ENCODE assay signal across 16 cellular contexts in the genomic region with DNA sequence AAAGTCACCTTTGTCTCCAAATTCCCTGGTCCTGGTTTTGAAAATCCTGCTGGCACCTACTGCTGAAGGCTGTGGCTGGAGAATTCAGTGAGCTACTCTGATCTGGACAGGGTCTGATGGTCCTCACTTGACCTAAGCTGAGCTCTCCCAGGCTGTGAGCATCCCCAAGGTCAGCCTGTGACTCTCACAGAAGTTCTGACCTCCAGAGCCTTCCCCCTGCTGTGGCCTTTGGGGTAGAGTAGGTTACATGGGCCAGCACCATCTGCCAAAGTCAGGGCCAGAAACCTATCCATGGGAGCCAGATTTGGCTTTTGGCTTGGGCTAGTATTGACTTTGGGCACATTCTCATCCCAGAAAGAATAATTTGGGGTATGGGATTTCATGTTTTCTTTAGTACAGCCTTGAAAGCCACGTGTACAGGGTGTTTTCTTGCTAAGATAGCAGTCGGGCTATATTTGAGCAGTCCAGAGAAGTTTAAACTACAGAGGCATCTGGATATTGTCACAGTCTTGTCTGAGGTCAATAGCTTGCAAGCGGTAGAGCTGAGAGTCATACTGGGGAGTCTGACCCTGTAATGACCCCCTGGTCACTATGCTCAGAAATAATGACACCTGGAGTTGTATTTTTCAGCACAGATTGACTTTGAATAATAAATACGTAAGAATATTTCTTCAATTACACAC. TPM values are rescaled to one million over a fixed set of nuclear protein-coding genes. Genes with fewer than 3 reads are reported as not detected.
A peak's percentile ranks its signal among the peaks of the same experiment; 100 is the strongest.
DNase-seq lines count a peak whose midpoint lies in the region; ATAC-seq, FAIRE-seq and TF ChIP-seq lines count a peak whose summit lies in the region.
"Had no signal": no experiment of that assay in that cellular context is flagged by ENCODE, and none has a peak within 500 bp of the region (broad histone marks: within the 10 kb centered on the region; RNA-seq: fewer than 3 reads in every experiment).

No MANE protein-coding gene starts in this region.

- no peak for FAIRE-seq in RCC 7860 (lab: Jason Lieb, UNC)
- FAIRE-seq: frontal cortex, G401.6 had no signal

- H3K4me1 ChIP-seq in breast epithelium = no peaks in the 10 kb centered on the region
- H3K4me1 ChIP-seq in body of pancreas = peaks cover 15% of the 10 kb centered on the region
- H3K4me1 ChIP-seq in mesodermal cell (ENCODE audit: control insufficient read depth, insufficient read depth, low read length, poor library complexity, severe bottlenecking) = peaks cover 11% of the 10 kb centered on the region
- peaks cover 13% of the 10 kb centered on the region for H3K4me1 ChIP-seq in upper lobe of right lung

- DNase-seq in breast epithelium (ENCODE audit: low spot score in 2 of 2) (no peak), MCF 10A (ENCODE audit: unreplicated experiment) (no peak), body of pancreas (no peak), upper lobe of right lung (no peak), coronary artery (ENCODE audit: low spot score) (no peak), RCC 7860 (ENCODE audit: low spot score) (no peak)
- DNase-seq: ACHN; central memory CD4-positive, alpha-beta T cell; NCI-H345 had no signal

- BruUV-seq in MCF 10A (replicated peaks; lab: Mats Ljungman, UMichigan) = no TSS peak

- H3K36me3 ChIP-seq in breast epithelium = no peaks in the 10 kb centered on the region
- no peaks in the 10 kb centered on the region for H3K36me3 ChIP-seq in body of pancreas (replicated peaks in 1 of 2; ENCODE audit: insufficient read depth in 1 of 2, low read depth in 2 of 2)
- no peaks in the 10 kb centered on the region for H3K36me3 ChIP-seq in mesodermal cell (ENCODE audit: control insufficient read depth, insufficient read depth, low read length)
- H3K36me3 ChIP-seq in upper lobe of right lung = no peaks in the 10 kb centered on the region

- peaks cover 14% of the 10 kb centered on the region for H3K36me3 Mint-ChIP-seq in MCF 10A (ENCODE audit: insufficient read depth, unreplicated experiment)

- no peaks in the 10 kb centered on the region for H3K4me1 Mint-ChIP-seq in MCF 10A (ENCODE audit: insufficient read depth, unreplicated experiment)

- POLR2A ChIA-PET in MCF 10A (lab: Yijun Ruan, JAX) = interaction anchor here (0.6 to 2.1 kb wide), 3 partner anchors 8 to 73 kb away, joined by 3 to 7 read pairs (median 3); a partner anchor contains a TSS

- H3K9me3 ChIP-seq in breast epithelium (no peaks in the 10 kb centered on the region), body of pancreas (no peaks in the 10 kb centered on the region), mesodermal cell (ENCODE audit: control insufficient read depth, low read length) (peaks cover 6% of the 10 kb centered on the region), upper lobe of right lung (no peaks in the 10 kb centered on the region)

- no peaks in the 10 kb centered on the region for H3K27me3 ChIP-seq in breast epithelium
- no peaks in the 10 kb centered on the region for H3K27me3 ChIP-seq in body of pancreas
- no peaks in the 10 kb centered on the region for H3K27me3 ChIP-seq in upper lobe of right lung

- peak overlapping the region; percentile 10 to 14 for H3K27ac ChIP-seq in breast epithelium
- H3K27ac ChIP-seq in body of pancreas = peak overlapping the region in 3 of 4 donors; percentile 4 to 60 (median 24)
- peak overlapping the region; percentile 63 for H3K27ac ChIP-seq in mesodermal cell (ENCODE audit: low read depth, low read length, severe bottlenecking)
- H3K27ac ChIP-seq in upper lobe of right lung = peak overlapping the region; percentile 42
- peak overlapping the region in 1 of 2 donors; percentile 45 for H3K27ac ChIP-seq in coronary artery
- H3K27ac ChIP-seq: SK-N-MC had no signal

- no peak overlapping the region for H3K27ac Mint-ChIP-seq in MCF 10A (ENCODE audit: low read depth, unreplicated experiment)

- CTCF ChIA-PET in MCF 10A (lab: Yijun Ruan, JAX) = interaction anchor here (0.5 to 6.4 kb wide), 15 partner anchors 8 to 527 kb away, joined by 3 to 52 read pairs (median 4); a partner anchor contains a TSS

- no peak overlapping the region for H3K4me3 Mint-ChIP-seq in MCF 10A (ENCODE audit: unreplicated experiment)

- TF ChIP-seq CTCF in breast epithelium (IDR thresholded peaks at IDR 0.05) (no peak), MCF 10A (IDR thresholded peaks at IDR 0.05; ENCODE audit: unreplicated experiment) (no peak), body of pancreas (IDR thresholded peaks at IDR 0.05) (no peak), upper lobe of right lung (IDR thresholded peaks at IDR 0.05) (no peak), coronary artery (IDR thresholded peaks at IDR 0.05) (no peak)

- ATAC-seq in body of pancreas (no peak), upper lobe of right lung (no peak), HG02938 (IDR thresholded peaks at IDR 0.05; ENCODE audit: unreplicated experiment) (no peak)

- H3K27me3 Mint-ChIP-seq in MCF 10A (ENCODE audit: insufficient read depth, unreplicated experiment) = no peaks in the 10 kb centered on the region

- 35 to 38% methylated on average over 4 of the region's 4 CpGs for WGBS in body of pancreas, 2 donors
- WGBS in mesodermal cell (ENCODE audit: insufficient coverage in 2 of 2), 2 experiments = 78 to 96% methylated on average over 3 to 4 of the region's 4 CpGs

- H3K9me3 Mint-ChIP-seq in MCF 10A (ENCODE audit: unreplicated experiment) = no peaks in the 10 kb centered on the region

- TF ChIP-seq POLR2A in breast epithelium (IDR thresholded peaks at IDR 0.05) (no peak), body of pancreas (IDR thresholded peaks at IDR 0.05) (no peak)

- intact Hi-C loops in breast epithelium (cut with DNase I; ENCODE audit: low total_unique reads) (no loop called here), MCF 10A (cut with micrococcal nuclease) (no loop called here), body of pancreas (cut with DNase I) (no loop called here), upper lobe of right lung (cut with DNase I) (no loop called here)

- H3K4me3 ChIP-seq in breast epithelium (no peak overlapping the region), body of pancreas (no peak overlapping the region), mesodermal cell (ENCODE audit: extremely low read depth, insufficient read depth, low read length, poor library complexity, severe bottlenecking) (no peak overlapping the region), upper lobe of right lung (no peak overlapping the region), coronary artery (no peak overlapping the region)
- H3K4me3 ChIP-seq: SK-N-MC had no signal

RNA-seq across cellular contexts. Expression of a gene that starts 6.2 kb away (rescaled TPM):
- total RNA-seq in breast epithelium (not detected), MCF 10A (2022) (not detected in 2 replicates), body of pancreas (not detected), upper lobe of right lung (4.9 TPM)
- not detected for polyA plus RNA-seq in mesodermal cell (2013, experiment 1 of 2)
- polyA plus RNA-seq in mesodermal cell (2013, experiment 2 of 2) = not detected
- total RNA-seq: frontal cortex, mucosa of gallbladder, temporal lobe had no signal

RNA-seq across cellular contexts. Expression of a gene that starts 8.6 kb away (rescaled TPM):
- total RNA-seq in breast epithelium (100 to 1,000 TPM; 101 to 122 (median 104) TPM), MCF 10A (2022) (50.5 and 50.7 TPM in 2 replicates), body of pancreas (100 to 1,000 TPM in 1 of 2 donors, 10 to 100 TPM in 1; 53.7 to 102 TPM), upper lobe of right lung (143 TPM)
- polyA plus RNA-seq in mesodermal cell (2013, experiment 1 of 2) = 64.5 TPM
- 59.7 TPM for polyA plus RNA-seq in mesodermal cell (2013, experiment 2 of 2)

RNA-seq across cellular contexts. Expression of a gene that starts 39.1 kb away (rescaled TPM):
- 10 to 100 TPM; 32.0 to 50.5 (median 33.4) TPM for total RNA-seq in breast epithelium
- 43.2 and 69.1 TPM in 2 replicates for total RNA-seq in MCF 10A (2022)
- total RNA-seq in body of pancreas = 10 to 100 TPM; 37.9 to 62.6 TPM
- 63.3 TPM for polyA plus RNA-seq in mesodermal cell (2013, experiment 1 of 2)
- polyA plus RNA-seq in mesodermal cell (2013, experiment 2 of 2) = 57.3 TPM
- 133 TPM for total RNA-seq in upper lobe of right lung

RNA-seq across cellular contexts. Expression of a gene that starts 58.6 kb away (rescaled TPM):
- total RNA-seq in breast epithelium = 10 to 100 TPM in 2 of 3 donors, under 1 TPM in 1; 0.32 to 66.9 (median 10.2) TPM
- 0.42 and 0.86 TPM in 2 replicates for total RNA-seq in MCF 10A (2022)
- total RNA-seq in body of pancreas = 10 to 100 TPM in 1 of 2 donors, 1 to 10 TPM in 1; 5.4 to 13.8 TPM
- polyA plus RNA-seq in mesodermal cell (2013, experiment 1 of 2) = 1.7 TPM
- 0.81 TPM for polyA plus RNA-seq in mesodermal cell (2013, experiment 2 of 2)
- 2.2 TPM for total RNA-seq in upper lobe of right lung
- total RNA-seq: temporal lobe had no signal
